In the genomic region with DNA sequence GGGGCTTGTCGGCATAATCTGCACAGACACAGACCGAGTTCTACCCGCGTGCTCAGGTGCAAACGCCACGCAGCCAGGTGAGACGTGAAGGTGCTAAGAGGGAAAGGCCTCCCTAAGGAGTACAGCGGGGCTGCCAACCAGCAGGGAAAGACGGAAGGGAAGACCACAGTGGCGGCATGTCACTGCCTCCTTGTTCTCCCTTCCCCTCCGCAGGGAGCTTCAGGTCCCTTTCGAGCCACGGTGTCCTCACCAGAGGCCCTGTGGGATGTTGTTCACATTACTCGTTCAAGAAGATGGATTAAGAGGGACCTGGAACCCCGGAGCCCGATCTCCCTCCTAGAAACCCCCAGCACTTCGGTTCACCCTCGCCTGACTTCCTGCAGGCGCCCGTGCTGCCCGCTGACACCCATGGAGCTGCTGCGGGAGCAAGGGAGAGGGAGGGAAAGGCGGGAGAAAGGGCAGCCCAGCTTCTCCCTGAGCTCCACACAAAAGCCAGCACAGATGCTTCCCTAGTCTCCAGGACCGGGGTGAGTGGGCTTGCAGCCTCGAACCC, we compare ENCODE assay signal across 8 cellular contexts. TPM values are rescaled to one million over a fixed set of nuclear protein-coding genes. Genes with fewer than 3 reads are reported as not detected.
DNase-seq lines count a peak whose midpoint lies in the region; ATAC-seq and TF ChIP-seq lines count a peak whose summit lies in the region.

No MANE protein-coding gene starts in this region.

- H3K9me3 ChIP-seq in DOHH2 (ENCODE audit: control insufficient read depth, insufficient read depth, low read length), result no peaks in the 10 kb centered on the region
- H3K9me3 ChIP-seq in PC-3 (ENCODE audit: low read length), result no peaks in the 10 kb centered on the region
- H3K9me3 ChIP-seq in duodenal mucosa (ENCODE audit: control insufficient read depth in 1 of 2, low read length in 2 of 2), result no peaks in the 10 kb centered on the region
- no peaks in the 10 kb centered on the region for H3K9me3 ChIP-seq in mesodermal cell (ENCODE audit: control insufficient read depth, low read length)
- H3K9me3 ChIP-seq in upper lobe of left lung, result no peaks in the 10 kb centered on the region

- peak overlapping the region; percentile 99 for H3K9ac ChIP-seq in PC-3 (ENCODE audit: low read length)
- peak overlapping the region; percentile 65 to 98 for H3K9ac ChIP-seq in duodenal mucosa (ENCODE audit: low read depth in 1 of 2, low read length in 2 of 2)

- H3K4me1 ChIP-seq in DOHH2 (ENCODE audit: control insufficient read depth, low read length) (peaks cover 24% of the 10 kb centered on the region), GM23338 (ENCODE audit: insufficient read depth) (peaks cover 14% of the 10 kb centered on the region; the same call in 1 of the 2 replicates), PC-3 (ENCODE audit: insufficient read depth, low read length) (peaks cover 25% of the 10 kb centered on the region), duodenal mucosa (ENCODE audit: control insufficient read depth in 1 of 2, insufficient read depth in 2 of 2, low read length in 2 of 2) (peaks cover 22 to 26% of the 10 kb centered on the region in 2 donors), mesodermal cell (ENCODE audit: control insufficient read depth, insufficient read depth, low read length, poor library complexity, severe bottlenecking) (peaks cover 26% of the 10 kb centered on the region), upper lobe of left lung (peaks cover 15 to 24% (median 19%) of the 10 kb centered on the region in 4 donors)

- intact Hi-C loops in PC-3 (cut with micrococcal nuclease), result no loop called here

- H3K27ac ChIP-seq in DOHH2 (ENCODE audit: low read depth, low read length) (peak overlapping the region; percentile 52), GM23338 (ENCODE audit: low read depth) (no peak overlapping the region), PC-3 (ENCODE audit: low read length) (peak overlapping the region; percentile 67), duodenal mucosa (ENCODE audit: low read depth, low read length) (peak overlapping the region; percentile 78), mesodermal cell (ENCODE audit: low read depth, low read length, severe bottlenecking) (peak overlapping the region; percentile 91), upper lobe of left lung (peak overlapping the region; percentile 86 to 92 (median 88))

- H4K20me1 ChIP-seq in DOHH2 (ENCODE audit: control insufficient read depth, insufficient read depth, low read depth, low read length) (no peaks in the 10 kb centered on the region), GM23338 (replicated peaks; ENCODE audit: insufficient read depth) (peaks cover 37% of the 10 kb centered on the region), PC-3 (ENCODE audit: low read length) (peaks cover 20% of the 10 kb centered on the region; the same call in 1 of the 2 replicates)

- peak overlapping the region; percentile 84 for H3K27ac Mint-ChIP-seq in GM23338

- TSS peak; percentile 30 for BruUV-seq in PC-3 (replicated peaks; lab: Mats Ljungman, UMichigan)

- H3K9me2 ChIP-seq in DOHH2 (replicated peaks; ENCODE audit: control insufficient read depth, low read length), result no peaks in the 10 kb centered on the region
- H3K9me2 ChIP-seq in GM23338 (ENCODE audit: insufficient read depth), result no peaks in the 10 kb centered on the region
- H3K9me2 ChIP-seq in PC-3 (replicated peaks; ENCODE audit: low read length), result no peaks in the 10 kb centered on the region

- H3K27me3 Mint-ChIP-seq in GM23338 (ENCODE audit: insufficient read depth, low read depth, poor library complexity), result peaks cover 8% of the 10 kb centered on the region

- POLR2A ChIA-PET in PC-3 (lab: Charles Lee; ENCODE audit: unreplicated experiment), result interaction anchor here (0.7 kb wide), 1 partner anchor 239 kb away, joined by 4 read pairs; no protein-coding TSS in a partner anchor

- H3K36me3 ChIP-seq in DOHH2 (ENCODE audit: control insufficient read depth, low read length) (peaks cover 88% of the 10 kb centered on the region), GM23338 (ENCODE audit: insufficient read depth) (peaks cover 62% of the 10 kb centered on the region), PC-3 (ENCODE audit: low read depth, low read length) (peaks cover 66% of the 10 kb centered on the region), duodenal mucosa (ENCODE audit: control insufficient read depth in 1 of 2, insufficient read depth in 2 of 2, low read length in 2 of 2) (peaks cover 11 to 52% of the 10 kb centered on the region in 2 donors), mesodermal cell (ENCODE audit: control insufficient read depth, insufficient read depth, low read length) (peaks cover 78% of the 10 kb centered on the region), upper lobe of left lung (peaks cover 10 to 46% (median 33%) of the 10 kb centered on the region in 4 donors)

- no peak for TF ChIP-seq CTCF in DOHH2 (IDR thresholded peaks at IDR 0.05; ENCODE audit: low read depth, low read length, poor library complexity, severe bottlenecking)
- no peak for TF ChIP-seq CTCF in GM23338 (conservative IDR thresholded peaks at IDR 0.05; ENCODE audit: low read depth in 2 of 2)
- TF ChIP-seq CTCF in PC-3 (conservative IDR thresholded peaks at IDR 0.05; ENCODE audit: low read depth, low read length), result no peak
- TF ChIP-seq CTCF in upper lobe of left lung (IDR thresholded peaks at IDR 0.05), result no peak

- H3K9me3 Mint-ChIP-seq in GM23338, result no peaks in the 10 kb centered on the region

- H3F3A ChIP-seq in DOHH2 (ENCODE audit: control insufficient read depth, insufficient read depth), result no peaks in the 10 kb centered on the region
- H3F3A ChIP-seq in GM23338 (replicated peaks; ENCODE audit: low read depth), result 0 out of 2 replicates have a peak, but pooled peaks cover 6% of the 10 kb centered on the region
- no peaks in the 10 kb centered on the region for H3F3A ChIP-seq in PC-3 (ENCODE audit: low read length, unreplicated experiment)

- H3K4me3 ChIP-seq in DOHH2 (ENCODE audit: low read length) (peak overlapping the region; percentile 95), GM23338 (peak overlapping the region; percentile 92), PC-3 (ENCODE audit: low read length) (peak overlapping the region; percentile 82), duodenal mucosa (ENCODE audit: low read depth in 1 of 2, low read length in 2 of 2) (peak overlapping the region; percentile 91 to 93), mesodermal cell (ENCODE audit: extremely low read depth, insufficient read depth, low read length, poor library complexity, severe bottlenecking) (peak overlapping the region; percentile 79), upper lobe of left lung (peak overlapping the region; percentile 29 to 94 (median 84))

- peak overlapping the region; percentile 90 for H3K4me3 Mint-ChIP-seq in GM23338

- H2AFZ ChIP-seq in GM23338, result peak overlapping the region; percentile 66; the same call in 1 of the 2 replicates
- H2AFZ ChIP-seq in PC-3 (ENCODE audit: low read length), result peak overlapping the region; percentile 60

- no peak for TF ChIP-seq EP300 in upper lobe of left lung (IDR thresholded peaks at IDR 0.05)

- DNase-seq in GM23338 (ENCODE audit: low spot score) (no peak), PC-3 (peak; percentile 7), upper lobe of left lung (no peak), NCI-H2107 (lab: John Stamatoyannopoulos, UW) (no peak), NCI-H1092 treated with DMSO at 0.1 percent for 48 hours (lab: John Stamatoyannopoulos, UW) (no peak)

- H3K4me1 Mint-ChIP-seq in GM23338, result peaks cover 17% of the 10 kb centered on the region

- H3K27me3 ChIP-seq in DOHH2 (ENCODE audit: control insufficient read depth, low read length) (no peaks in the 10 kb centered on the region), GM23338 (ENCODE audit: insufficient read depth) (no peaks in the 10 kb centered on the region), PC-3 (ENCODE audit: low read length) (no peaks in the 10 kb centered on the region), duodenal mucosa (ENCODE audit: control insufficient read depth in 1 of 2, insufficient read depth in 2 of 2, low read length in 2 of 2) (no peaks in the 10 kb centered on the region), upper lobe of left lung (no peaks in the 10 kb centered on the region)

- WGBS in mesodermal cell (ENCODE audit: insufficient coverage in 2 of 2), 2 experiments, result 8 to 9% methylated on average over 12 to 15 of the region's 25 CpGs
- WGBS in upper lobe of left lung, 2 donors, result 8 to 17% methylated on average over 14 to 25 of the region's 25 CpGs

- ATAC-seq in GM23338, result peak; percentile 16
- ATAC-seq in PC-3, result peak; percentile 17
- ATAC-seq in upper lobe of left lung (ENCODE audit: low FRiP score in 2 of 2), result peak in 1 of 2 donors; percentile 49

- peak overlapping the region; percentile 80 for H3K4me2 ChIP-seq in DOHH2 (ENCODE audit: low read length)
- H3K4me2 ChIP-seq in GM23338, result peak overlapping the region; percentile 95
- H3K4me2 ChIP-seq in PC-3 (ENCODE audit: low read length), result peak overlapping the region; percentile 91

- TF ChIP-seq POLR2A in upper lobe of left lung (IDR thresholded peaks at IDR 0.05), result no peak

- H3K79me2 ChIP-seq in DOHH2 (ENCODE audit: control insufficient read depth, low read length) (peaks cover 100% of the 10 kb centered on the region), GM23338 (replicated peaks; ENCODE audit: insufficient read depth) (peaks cover 88% of the 10 kb centered on the region), PC-3 (ENCODE audit: low read length) (peaks cover 94% of the 10 kb centered on the region)

- H3K36me3 Mint-ChIP-seq in GM23338 (ENCODE audit: low read depth), result peaks cover 85% of the 10 kb centered on the region

- CTCF ChIA-PET in PC-3 (lab: Charles Lee), result no interaction called here

TF ChIP-seq in GM23338, 12 proteins besides CTCF, POLR2A, EP300 and RAD21 (continues in another document):
- TF ChIP-seq POLR2AphosphoS5 (IDR thresholded peaks at IDR 0.05; ENCODE audit: low read depth), result no peak
- no peak for TF ChIP-seq ZNF331 (CRISPR knock-in tag; IDR thresholded peaks at IDR 0.05; ENCODE audit: low read depth)
- no peak for TF ChIP-seq ZNF114 (CRISPR knock-in tag; IDR thresholded peaks at IDR 0.05)

RNA-seq across cellular contexts. Expression of a gene that starts 0.7 kb away (rescaled TPM):
- 41.6 and 54.7 TPM in 2 replicates for total RNA-seq in GM23338 (2014; rRNA removed; shearing (Covaris generic))
- polyA plus RNA-seq in GM23338 (2016; fragmentation: Nextera tagmentation; extraction: Ambion mirVana), result 29.8 and 32.9 TPM in 2 replicates
- 50.4 and 64.7 TPM in 2 replicates for total RNA-seq in PC-3 (2014; rRNA removed)
- polyA plus RNA-seq in mesodermal cell (2013, experiment 1 of 2), result 34.5 TPM
- polyA plus RNA-seq in mesodermal cell (2013, experiment 2 of 2), result 28.1 TPM
- total RNA-seq in upper lobe of left lung, result 100 to 1,000 TPM in 1 of 6 donors, 10 to 100 TPM in 5; 37.5 to 160 (median 42.3) TPM

RNA-seq across cellular contexts. Expression of a gene that starts 0.8 kb away (rescaled TPM):
- total RNA-seq in GM23338 (2014; rRNA removed; shearing (Covaris generic)), result 44.4 and 44.8 TPM in 2 replicates
- polyA plus RNA-seq in GM23338 (2016; fragmentation: Nextera tagmentation; extraction: Ambion mirVana), result 42.2 and 42.5 TPM in 2 replicates
- 56.4 and 69.0 TPM in 2 replicates for total RNA-seq in PC-3 (2014; rRNA removed)
- polyA plus RNA-seq in mesodermal cell (2013, experiment 1 of 2), result 25.0 TPM
- 28.9 TPM for polyA plus RNA-seq in mesodermal cell (2013, experiment 2 of 2)
- 1 to 10 TPM; 1.0 to 2.1 (median 1.5) TPM for total RNA-seq in upper lobe of left lung

RNA-seq across cellular contexts. Expression of a gene that starts 41.1 kb away (rescaled TPM):
- total RNA-seq in GM23338 (2014; rRNA removed; shearing (Covaris generic)), result 21.8 and 29.1 TPM in 2 replicates
- polyA plus RNA-seq in GM23338 (2016; fragmentation: Nextera tagmentation; extraction: Ambion mirVana), result 5.1 and 8.0 TPM in 2 replicates
- 21.5 and 26.0 TPM in 2 replicates for total RNA-seq in PC-3 (2014; rRNA removed)
- 6.7 TPM for polyA plus RNA-seq in mesodermal cell (2013, experiment 1 of 2)
- 9.3 TPM for polyA plus RNA-seq in mesodermal cell (2013, experiment 2 of 2)
- total RNA-seq in upper lobe of left lung, result 10 to 100 TPM; 18.9 to 64.6 (median 27.5) TPM

Comparison
In these comparisons a context has a peak if more than half of its experiments do, and no peak if none do; other contexts are left out.
1. RNA of a gene that starts 0.8 kb away (total RNA-seq): 56.4 to 69.0 TPM in PC-3 and 44.4 to 44.8 TPM in GM23338; 1.0 to 2.1 TPM in upper lobe of left lung; every median in the first group is over 10 times any median in the second.
2. Peak in every context shown above with its lines, with median percentiles within 50 percentile points of each other: H3K4me2 ChIP-seq and H3K4me3 ChIP-seq.